26 cellular contexts compared by ENCODE assay signal in genomic region chr15:45417303-45417950, GRCh38.
"Had no signal": no experiment of that assay in that cellular context is flagged by ENCODE, and none has a peak within 500 bp of the region (broad histone marks: within the 10 kb centered on the region; RNA-seq: fewer than 3 reads in every experiment).

No MANE protein-coding gene starts in this region.

- H3K9me3 Mint-ChIP-seq: activated naive CD4-positive, alpha-beta T cell treated with anti-CD3 and anti-CD28 coated beads, Interleukin-2, amount 50 U/mL, for 72 hours; activated naive CD8-positive, alpha-beta T cell treated with anti-CD3 and anti-CD28 coated beads, Interleukin-2, amount 50 U/mL, for 24 hours; activated T-cell treated with anti-CD3 and anti-CD28 coated beads, Interleukin-2, amount 50 U/mL, for 24 hours; brain; central memory CD8-positive, alpha-beta T cell; T-helper 1 cell treated with Interleukin-12 subunit alpha and Interleukin-12 subunit beta and Interleukin-4 antibody, amounts not matched to agents 30 μg/mL and 1 μg/mL, for 36 hours; WTC11 had no signal

- H3K27ac Mint-ChIP-seq: activated CD8-positive, alpha-beta memory T cell treated with anti-CD3 and anti-CD28 coated beads, Interleukin-2, amount 10 ng/mL, durations not matched to agents 7 days and 5 days; activated naive CD4-positive, alpha-beta T cell treated with anti-CD3 and anti-CD28 coated beads, Interleukin-2, amount 50 U/mL, for 72 hours; activated naive CD8-positive, alpha-beta T cell treated with anti-CD3 and anti-CD28 coated beads, Interleukin-2, amount 50 U/mL, for 24 hours; activated T-cell treated with anti-CD3 and anti-CD28 coated beads, Interleukin-2, amount 50 U/mL, for 24 hours; brain; T-helper 1 cell treated with Interleukin-12 subunit alpha and Interleukin-12 subunit beta and Interleukin-4 antibody, amounts not matched to agents 30 μg/mL and 1 μg/mL, for 36 hours; WTC11 had no signal

- FAIRE-seq: astrocyte, RCC 7860, TTC549 had no signal

- ATAC-seq: activated CD8-positive, alpha-beta memory T cell treated with anti-CD3 and anti-CD28 coated beads, Interleukin-2, amount 10 ng/mL, durations not matched to agents 7 days and 5 days; activated naive CD4-positive, alpha-beta T cell treated with anti-CD3 and anti-CD28 coated beads, Interleukin-2, amount 50 U/mL, for 72 hours; activated naive CD8-positive, alpha-beta T cell treated with anti-CD3 and anti-CD28 coated beads, Interleukin-2, amount 50 U/mL, for 24 hours; PC-3; WTC11 had no signal

- H3K27me3 Mint-ChIP-seq: activated CD8-positive, alpha-beta memory T cell treated with anti-CD3 and anti-CD28 coated beads, Interleukin-2, amount 10 ng/mL, durations not matched to agents 7 days and 5 days; activated naive CD8-positive, alpha-beta T cell treated with anti-CD3 and anti-CD28 coated beads, Interleukin-2, amount 50 U/mL, for 24 hours; activated T-cell treated with anti-CD3 and anti-CD28 coated beads, Interleukin-2, amount 50 U/mL, for 24 hours; brain; central memory CD8-positive, alpha-beta T cell had no signal

- DNase-seq: activated CD4-positive, alpha-beta T cell treated with anti-CD3 and anti-CD28 coated beads for 48 hours; activated CD4-positive, alpha-beta T cell treated with anti-CD3 and anti-CD28 coated beads, Interleukin-2, amount 50 U/mL, for 48 hours; activated CD4-positive, CD25-positive, alpha-beta regulatory T cell treated with anti-CD3 and anti-CD28 coated beads, Interleukin-2, amount 50 U/mL, for 72 hours; activated CD8-positive, alpha-beta memory T cell treated with anti-CD3 and anti-CD28 coated beads, Interleukin-2, amount 10 ng/mL, durations not matched to agents 7 days and 5 days; activated effector memory CD4-positive, alpha-beta T cell treated with anti-CD3 and anti-CD28 coated beads, Interleukin-2, amount 50 U/mL, for 16 hours; activated naive CD4-positive, alpha-beta T cell treated with Interleukin-2 at 50 U/mL for 16 hours; activated naive CD8-positive, alpha-beta T cell treated with anti-CD3 and anti-CD28 coated beads, Interleukin-2, amount 50 U/mL, for 24 hours; activated T-cell treated with anti-CD3 and anti-CD28 coated beads, Interleukin-2, amount 50 U/mL, for 24 hours; amygdala; Karpas-422; MM.1S; NCI-H1105; NCI-H1436 treated with DMSO at 0.1 percent for 48 hours; NCI-H187; NCI-H2081; NCI-H524; PC-3; SHP77 treated with DMSO at 0.1 percent for 48 hours had no signal

- H3K4me3 Mint-ChIP-seq: activated CD8-positive, alpha-beta memory T cell treated with anti-CD3 and anti-CD28 coated beads, Interleukin-2, amount 10 ng/mL, durations not matched to agents 7 days and 5 days; activated naive CD8-positive, alpha-beta T cell treated with anti-CD3 and anti-CD28 coated beads, Interleukin-2, amount 50 U/mL, for 24 hours; activated T-cell treated with anti-CD3 and anti-CD28 coated beads, Interleukin-2, amount 50 U/mL, for 24 hours; brain; central memory CD8-positive, alpha-beta T cell; T-helper 1 cell treated with Interleukin-12 subunit alpha and Interleukin-12 subunit beta and Interleukin-4 antibody, amounts not matched to agents 30 μg/mL and 1 μg/mL, for 36 hours; WTC11 had no signal

- H3K4me1 Mint-ChIP-seq: WTC11 had no signal
